Comparison of ENCODE assay signal across 23 cellular contexts in genomic region chr2:196606516-196606915, GRCh38. TPM values are rescaled to one million over a fixed set of nuclear protein-coding genes. Genes with fewer than 3 reads are reported as not detected.
DNase-seq lines count a peak whose midpoint lies in the region; ATAC-seq and TF ChIP-seq lines count a peak whose summit lies in the region.
"Had no signal": no experiment of that assay in that cellular context is flagged by ENCODE, and none has a peak within 500 bp of the region (broad histone marks: within the 10 kb centered on the region; RNA-seq: fewer than 3 reads in every experiment).

No MANE protein-coding gene starts in this region.

- POLR2A ChIA-PET in SK-N-SH (lab: Yijun Ruan, JAX) = no interaction called here

- peaks cover 5 to 6% of the 10 kb centered on the region in 2 experiments; a peak in 3 of 4 replicates for H3K4me1 ChIP-seq in SK-N-SH (ENCODE audit: control insufficient read depth in 1 of 2, insufficient read depth in 2 of 2, low read depth in 1 of 2, low read length in 1 of 2)
- H3K4me1 ChIP-seq: Caco-2 had no signal

- DNase-seq in SK-N-SH = no peak
- DNase-seq in dermis microvascular lymphatic vessel endothelial cell (ENCODE audit: low read depth in 2 of 2) = peak; percentile 97
- peak; percentile 91 to 95 for DNase-seq in lung microvascular endothelial cell (ENCODE audit: low read depth in 2 of 2)
- no peak for DNase-seq in inferior parietal cortex (ENCODE audit: extremely low spot score)
- DNase-seq in activated CD8-positive, alpha-beta memory T cell treated with anti-CD3 and anti-CD28 coated beads, Interleukin-2, amount 50 U/mL, for 4 hours = no peak
- DNase-seq: Caco-2; CD8-positive, alpha-beta T cell; GDM1; Kasumi-1; NCI-H1105 treated with DMSO at 0.1 percent for 48 hours; NCI-H446; NCI-H524 treated with DMSO at 0.1 percent for 48 hours; PC-9 had no signal

- no peak overlapping the region for H3K27ac ChIP-seq in SK-N-SH (ENCODE audit: low read depth in 2 of 2, low read length in 1 of 2)
- H3K27ac ChIP-seq: 22Rv1, C4-2B, PC-9 had no signal

- no peaks in the 10 kb centered on the region for H3K9me3 ChIP-seq in SK-N-SH
- H3K9me3 ChIP-seq: Caco-2, SJSA1 had no signal

- H3K79me2 ChIP-seq in SK-N-SH (ENCODE audit: insufficient read depth) = no peaks in the 10 kb centered on the region

- TF ChIP-seq RAD21 in SK-N-SH (IDR thresholded peaks at IDR 0.05; ENCODE audit: low read length) = no peak

- H2AFZ ChIP-seq in SK-N-SH (ENCODE audit: low read depth) = 0 out of 2 replicates have a peak overlapping the region, but pooled peaks have one; percentile 24
- H2AFZ ChIP-seq: PC-9 had no signal

- no peaks in the 10 kb centered on the region for H3F3A ChIP-seq in SK-N-SH (replicated peaks; ENCODE audit: insufficient read depth)

- no peaks in the 10 kb centered on the region for H3K27me3 ChIP-seq in SK-N-SH (ENCODE audit: insufficient read depth)
- H3K27me3 ChIP-seq: SJSA1 had no signal

- H3K4me3 ChIP-seq in SK-N-SH (ENCODE audit: low read depth in 2 of 2, low read length in 1 of 2) = no peak overlapping the region
- H3K4me3 ChIP-seq: GM12878, PC-9, SJSA1 had no signal

- H3K9me2 ChIP-seq in SK-N-SH = no peaks in the 10 kb centered on the region

- no peaks in the 10 kb centered on the region for H3K36me3 ChIP-seq in SK-N-SH (replicated peaks in 1 of 2; ENCODE audit: control insufficient read depth in 1 of 2, insufficient read depth in 2 of 2, low read length in 1 of 2)
- H3K36me3 ChIP-seq: SJSA1 had no signal

- no peaks in the 10 kb centered on the region for H4K20me1 ChIP-seq in SK-N-SH (ENCODE audit: insufficient read depth)

- TF ChIP-seq EP300 in SK-N-SH (IDR thresholded peaks at IDR 0.05; ENCODE audit: borderline replicate concordance in 1 of 2, low read depth in 1 of 2, low read length in 1 of 2) = no peak

- no peak for TF ChIP-seq CTCF in SK-N-SH (IDR thresholded peaks at IDR 0.05)

- CTCF ChIA-PET in SK-N-SH (lab: Yijun Ruan, JAX) = interaction anchor here (0.7 to 1.5 kb wide), 5 partner anchors 11 to 15 kb away, joined by 3 to 6 read pairs (median 4); partner anchors contain the start of gene HECW2

- ATAC-seq in SK-N-SH treated with all-trans-retinoic acid at 6 μM for 48 hours (no peak), HG03196 (IDR thresholded peaks at IDR 0.05; ENCODE audit: unreplicated experiment) (no peak), GM21717 (IDR thresholded peaks at IDR 0.05; ENCODE audit: unreplicated experiment) (no peak)
- ATAC-seq: CD8-positive, alpha-beta T cell; GM12878; HCT116; Right ventricle myocardium inferior had no signal

- H3K9ac ChIP-seq in SK-N-SH = no peak overlapping the region

- WGBS in SK-N-SH (ENCODE audit: low lambda C conversion rate) = 93% methylated on average over 3 of the region's 3 CpGs

- no peak overlapping the region for H3K4me2 ChIP-seq in SK-N-SH
- H3K4me2 ChIP-seq: PC-9 had no signal

TF ChIP-seq in SK-N-SH, 30 proteins besides CTCF, POLR2A, EP300 and RAD21:
- TF ChIP-seq MEF2A (IDR thresholded peaks at IDR 0.05; ENCODE audit: borderline replicate concordance, low read depth) (no peak), PBX3 (IDR thresholded peaks at IDR 0.05) (no peak), RCOR1 (IDR thresholded peaks at IDR 0.05; ENCODE audit: low read length) (no peak), USF2 (IDR thresholded peaks at IDR 0.05; ENCODE audit: borderline replicate concordance, low read depth, low read length) (no peak), FOXJ3 (CRISPR knock-in tag; IDR thresholded peaks at IDR 0.05) (no peak), SMC3 (IDR thresholded peaks at IDR 0.05; ENCODE audit: low read depth, low read length) (no peak), ELF1 (IDR thresholded peaks at IDR 0.05) (no peak), IRF3 (IDR thresholded peaks at IDR 0.05; ENCODE audit: low read depth, low read length) (no peak), GATA2 (CRISPR knock-in tag; IDR thresholded peaks at IDR 0.05) (no peak), GABPA (IDR thresholded peaks at IDR 0.05; ENCODE audit: low read depth) (no peak), RFX5 (IDR thresholded peaks at IDR 0.05; ENCODE audit: low read length) (no peak)
TF ChIP-seq in SK-N-SH: peak in this region for 0.

TF ChIP-seq in SK-N-SH treated with all-trans-retinoic acid at 6 μM for 48 hours, 23 proteins besides CTCF, POLR2A, EP300 and RAD21:
- TF ChIP-seq GLIS3 (CRISPR knock-in tag; IDR thresholded peaks at IDR 0.05) (no peak), TCF4 (CRISPR knock-in tag; IDR thresholded peaks at IDR 0.05; ENCODE audit: borderline replicate concordance) (no peak), CSDC2 (CRISPR knock-in tag; IDR thresholded peaks at IDR 0.05) (no peak)

RNA-seq across cellular contexts. Expression of gene HECW2, which starts 13.2 kb away (rescaled TPM):
- polyA plus RNA-seq in SK-N-SH (2012; rRNA removed) = 14.1 and 20.7 TPM in 2 replicates
- polyA plus RNA-seq in SK-N-SH (2012; cell fraction: cytosol; rRNA removed) = 7.3 and 9.8 TPM in 2 replicates
- 17.1 and 62.5 TPM in 2 replicates for polyA plus RNA-seq in SK-N-SH (2012; cell fraction: nucleus; rRNA removed)
- total RNA-seq in dermis microvascular lymphatic vessel endothelial cell = 40.3 and 55.6 TPM in 2 replicates
- total RNA-seq in lung microvascular endothelial cell = 52.2 and 54.9 TPM in 2 replicates
- total RNA-seq: HT-29 had no signal

RNA-seq across cellular contexts. Expression of gene CCDC150, which starts 33.0 kb away (rescaled TPM):
- 4.6 and 5.8 TPM in 2 replicates for polyA plus RNA-seq in SK-N-SH (2012; rRNA removed)
- polyA plus RNA-seq in SK-N-SH (2012; cell fraction: cytosol; rRNA removed) = 1.8 and 2.2 TPM in 2 replicates
- 14.8 and 23.2 TPM in 2 replicates for polyA plus RNA-seq in SK-N-SH (2012; cell fraction: nucleus; rRNA removed)
- 4.4 and 5.5 TPM in 2 replicates for total RNA-seq in dermis microvascular lymphatic vessel endothelial cell
- 3.9 and 6.2 TPM in 2 replicates for total RNA-seq in lung microvascular endothelial cell

Comparison
In these comparisons a context has a peak if more than half of its experiments do, and no peak if none do; other contexts are left out.
1. DNase-seq: peak in dermis microvascular lymphatic vessel endothelial cell (2 of 2) and lung microvascular endothelial cell (2 of 2); none in SK-N-SH (single experiment), inferior parietal cortex (single experiment) and activated CD8-positive, alpha-beta memory T cell treated with anti-CD3 and anti-CD28 coated beads, Interleukin-2, amount 50 U/mL, for 4 hours (single experiment).